8 cellular contexts compared by ENCODE assay signal in genomic region chr16:66650707-66651473, GRCh38. TPM values are rescaled to one million over a fixed set of nuclear protein-coding genes. Genes with fewer than 3 reads are reported as not detected.
DNase-seq lines count a peak whose midpoint lies in the region; ATAC-seq and TF ChIP-seq lines count a peak whose summit lies in the region.

No MANE protein-coding gene starts in this region.

- POLR2A ChIA-PET in AG04449 (lab: Yijun Ruan, JAX): interaction anchor here (0.6 to 1.0 kb wide), 3 partner anchors 32 to 89 kb away, joined by 3 to 5 read pairs (median 3); no protein-coding TSS in a partner anchor

- peak overlapping the region; percentile 42 for H3K27ac ChIP-seq in cingulate gyrus (ENCODE audit: low read depth, low read length)

- peak; percentile 90 for TF ChIP-seq CTCF in AG04449 (IDR thresholded peaks at IDR 0.05; ENCODE audit: insufficient read depth, low read length, missing control alignments)

- intact Hi-C loops in left colon (cut with DNase I, micrococcal nuclease): loop anchor here in 1 of 2 donors (10.0 kb wide), 1 partner anchor 84 kb away; no protein-coding TSS in a partner anchor

- ATAC-seq in GM18907 (IDR thresholded peaks at IDR 0.05; ENCODE audit: unreplicated experiment) (peak; percentile 98), HG03342 (IDR thresholded peaks at IDR 0.05; ENCODE audit: unreplicated experiment) (peak; percentile 97), left colon (peak; percentile 81)

- CTCF ChIA-PET in AG04449 (lab: Yijun Ruan, JAX): interaction anchor here (0.7 to 6.4 kb wide), 58 partner anchors 8 to 253 kb away, joined by 3 to 166 read pairs (median 6); partner anchors contain the start of genes CMTM3, DYNC1LI2, NAE1 and TK2

- H3K4me3 ChIP-seq in AG04449 (ENCODE audit: low read depth, low read length): peak overlapping the region; percentile 0; the same call in 1 of the 2 replicates

- peak; percentile 12 for DNase-seq in AG04449 (ENCODE audit: low read depth, low spot score)
- DNase-seq in NCI-H510A (lab: John Stamatoyannopoulos, UW): peak; percentile 60
- peak; percentile 71 to 81 for DNase-seq in activated CD4-positive, alpha-beta T cell treated with anti-CD3 and anti-CD28 coated beads for 4 hours
- peak; percentile 74 to 85 for DNase-seq in left colon
- peak; percentile 71 for DNase-seq in stimulated activated CD4-positive, alpha-beta T cell treated with anti-CD3 and anti-CD28 coated beads, Interleukin-2, amount 100 ng/mL, for 4 hours (ENCODE audit: low read depth)

RNA-seq across cellular contexts. Expression of gene CMTM4, which starts 45.7 kb away (rescaled TPM):
- total RNA-seq in left colon: 100 to 1,000 TPM; 168 to 172 TPM

RNA-seq across cellular contexts. Expression of gene CMTM3, which starts 46.4 kb away (rescaled TPM):
- 1 to 10 TPM; 3.4 to 6.7 TPM for total RNA-seq in left colon

Comparison
In these comparisons a context has a peak if more than half of its experiments do, and no peak if none do; other contexts are left out.
1. Peak in every context shown above with its lines: DNase-seq, ATAC-seq, H3K4me3 ChIP-seq and H3K27ac ChIP-seq.
2. DNase-seq: peak in every context shown above with its lines; median percentile 80 in left colon; 76 in activated CD4-positive, alpha-beta T cell treated with anti-CD3 and anti-CD28 coated beads for 4 hours; 71 in stimulated activated CD4-positive, alpha-beta T cell treated with anti-CD3 and anti-CD28 coated beads, Interleukin-2, amount 100 ng/mL, for 4 hours; 60 in NCI-H510A; 12 in AG04449.